8 cellular contexts compared by ENCODE assay signal in genomic region chr19:35702223-35703012, GRCh38. TPM values are rescaled to one million over a fixed set of nuclear protein-coding genes. Genes with fewer than 3 reads are reported as not detected.
A peak's percentile ranks its signal among the peaks of the same experiment; 100 is the strongest.
DNase-seq lines count a peak whose midpoint lies in the region; ATAC-seq and TF ChIP-seq lines count a peak whose summit lies in the region.

No MANE protein-coding gene starts in this region.

- peaks cover 8% of the 10 kb centered on the region; the same call in 1 of the 2 replicates for H3K4me1 ChIP-seq in GM23338 (ENCODE audit: insufficient read depth)

- H3K4me2 ChIP-seq in GM23338 (peak overlapping the region; percentile 83), neural cell (ENCODE audit: low read length) (peak overlapping the region; percentile 43)

- peaks cover 6% of the 10 kb centered on the region; the same call in 2 of the 3 replicates for H3K9me3 Mint-ChIP-seq in GM23338
- H3K9me3 Mint-ChIP-seq in stimulated activated naive CD8-positive, alpha-beta T cell treated with anti-CD3 and anti-CD28 coated beads, Interleukin-15, amount 100 ng/mL, for 72 hours, result peaks cover 0 to 3% of the 10 kb centered on the region in 2 donors

- TF ChIP-seq EP300 in neural cell (conservative IDR thresholded peaks at IDR 0.05; ENCODE audit: poor library complexity, severe bottlenecking), result peak; percentile 45

- H3K27ac ChIP-seq in GM23338 (ENCODE audit: low read depth) (no peak overlapping the region), RWPE1 (peak overlapping the region; percentile 51), neural cell (ENCODE audit: low read length) (peak overlapping the region; percentile 15)

- H3K9me3 ChIP-seq in neural cell (ENCODE audit: low read length), result no peaks in the 10 kb centered on the region

- peak; percentile 35 for TF ChIP-seq RAD21 in neural cell (conservative IDR thresholded peaks at IDR 0.05)

- peak overlapping the region; percentile 93 for H3K27ac Mint-ChIP-seq in GM23338
- H3K27ac Mint-ChIP-seq in stimulated activated naive CD8-positive, alpha-beta T cell treated with anti-CD3 and anti-CD28 coated beads, Interleukin-15, amount 100 ng/mL, for 72 hours, result peak overlapping the region; percentile 94 to 97

- peak overlapping the region; percentile 50 for H3K9ac ChIP-seq in neural cell (ENCODE audit: low read length)

- no peaks in the 10 kb centered on the region for H3K9me2 ChIP-seq in GM23338 (ENCODE audit: insufficient read depth)
- H3K9me2 ChIP-seq in neural cell (ENCODE audit: insufficient read depth, low read length), result no peaks in the 10 kb centered on the region

- H3F3A ChIP-seq in GM23338 (replicated peaks; ENCODE audit: low read depth) (no peaks in the 10 kb centered on the region), neural cell (ENCODE audit: insufficient read depth, low read length, poor library complexity, severe bottlenecking) (no peaks in the 10 kb centered on the region)

- peak; percentile 99 for DNase-seq in Daoy (ENCODE audit: low read depth)
- DNase-seq in GM23338 (ENCODE audit: low spot score), result peak; percentile 100
- peak; percentile 95 for DNase-seq in LHCN-M2 (ENCODE audit: low read depth)
- peak; percentile 97 for DNase-seq in RWPE1 (ENCODE audit: low spot score)
- peak; percentile 88 for DNase-seq in activated T-helper 9 cell treated with anti-CD3 and anti-CD28 coated beads, Interleukin-2, amount 50 U/mL, for 16 hours (ENCODE audit: low read depth)
- DNase-seq in fibroblast of villous mesenchyme (ENCODE audit: low read depth), result peak; percentile 98
- peak; percentile 90 to 96 for DNase-seq in stimulated activated naive CD8-positive, alpha-beta T cell treated with anti-CD3 and anti-CD28 coated beads, Interleukin-15, amount 100 ng/mL, for 72 hours

- peaks cover 2% of the 10 kb centered on the region; the same call in 1 of the 3 replicates for H3K4me1 Mint-ChIP-seq in GM23338
- H3K4me1 Mint-ChIP-seq in stimulated activated naive CD8-positive, alpha-beta T cell treated with anti-CD3 and anti-CD28 coated beads, Interleukin-15, amount 100 ng/mL, for 72 hours, result peaks cover 48% of the 10 kb centered on the region

- CTCF ChIA-PET in RWPE1 (lab: Yijun Ruan, JAX), result interaction anchor here (0.6 to 1.8 kb wide), 5 partner anchors 8 to 68 kb away, joined by 3 to 8 read pairs (median 4); no protein-coding TSS in a partner anchor

- H3K79me2 ChIP-seq in GM23338 (replicated peaks; ENCODE audit: insufficient read depth), result no peaks in the 10 kb centered on the region
- H3K79me2 ChIP-seq in neural cell (replicated peaks; ENCODE audit: insufficient read depth, low read length), result no peaks in the 10 kb centered on the region

- TF ChIP-seq CTCF in GM23338 (conservative IDR thresholded peaks at IDR 0.05; ENCODE audit: low read depth in 2 of 2) (no peak), RWPE1 (conservative IDR thresholded peaks at IDR 0.05; ENCODE audit: low read depth) (no peak), fibroblast of villous mesenchyme (IDR thresholded peaks at IDR 0.05; ENCODE audit: insufficient read depth, low read depth, low read length) (no peak), neural cell (IDR thresholded peaks at IDR 0.05; ENCODE audit: poor library complexity, severe bottlenecking) (peak; percentile 26)

- POLR2A ChIA-PET in RWPE1 (lab: Yijun Ruan, JAX; ENCODE audit: low non-redundant PET), result interaction anchor here (0.6 to 1.1 kb wide), 2 partner anchors 27 to 47 kb away, joined by 3 read pairs; no protein-coding TSS in a partner anchor

- H3K27me3 ChIP-seq in GM23338 (ENCODE audit: insufficient read depth) (peaks cover 24% of the 10 kb centered on the region), neural cell (ENCODE audit: insufficient read depth, low read depth, low read length) (no peaks in the 10 kb centered on the region)

- no peaks in the 10 kb centered on the region for H3K36me3 Mint-ChIP-seq in GM23338 (ENCODE audit: low read depth)

- peak overlapping the region; percentile 96 for H2AFZ ChIP-seq in GM23338
- peak overlapping the region; percentile 77 for H2AFZ ChIP-seq in neural cell (ENCODE audit: low read depth, low read length)

- H4K20me1 ChIP-seq in GM23338 (replicated peaks; ENCODE audit: insufficient read depth) (no peaks in the 10 kb centered on the region), neural cell (ENCODE audit: insufficient read depth) (no peaks in the 10 kb centered on the region)

- H3K27me3 Mint-ChIP-seq in GM23338 (ENCODE audit: insufficient read depth, low read depth, poor library complexity), result peaks cover 31% of the 10 kb centered on the region
- H3K27me3 Mint-ChIP-seq in stimulated activated naive CD8-positive, alpha-beta T cell treated with anti-CD3 and anti-CD28 coated beads, Interleukin-15, amount 100 ng/mL, for 72 hours, result peaks cover 6% of the 10 kb centered on the region

- H3K4me3 Mint-ChIP-seq in GM23338, result peak overlapping the region; percentile 82
- H3K4me3 Mint-ChIP-seq in stimulated activated naive CD8-positive, alpha-beta T cell treated with anti-CD3 and anti-CD28 coated beads, Interleukin-15, amount 100 ng/mL, for 72 hours, result peak overlapping the region; percentile 89 to 100

- no peaks in the 10 kb centered on the region for H3K36me3 ChIP-seq in GM23338 (ENCODE audit: insufficient read depth)
- H3K36me3 ChIP-seq in neural cell (ENCODE audit: insufficient read depth, low read length), result no peaks in the 10 kb centered on the region

- H3K4me3 ChIP-seq in GM23338 (peak overlapping the region; percentile 75), fibroblast of villous mesenchyme (ENCODE audit: low read depth, low read length) (peak overlapping the region; percentile 74), neural cell (ENCODE audit: low read length) (peak overlapping the region; percentile 85)

- peak; percentile 94 for ATAC-seq in GM23338
- peak; percentile 99 for ATAC-seq in stimulated activated naive CD8-positive, alpha-beta T cell treated with anti-CD3 and anti-CD28 coated beads, Interleukin-15, amount 100 ng/mL, for 72 hours

TF ChIP-seq in GM23338, 12 proteins besides CTCF, POLR2A, EP300 and RAD21 (continues in another document):
- no peak for TF ChIP-seq NANOG (IDR thresholded peaks at IDR 0.05; ENCODE audit: borderline replicate concordance)
- peak; percentile 75 for TF ChIP-seq POLR2AphosphoS5 (IDR thresholded peaks at IDR 0.05; ENCODE audit: low read depth)

TF ChIP-seq in neural cell, 6 proteins besides CTCF, POLR2A, EP300 and RAD21 (continues in another document):
- TF ChIP-seq EZH2 (IDR thresholded peaks at IDR 0.05; ENCODE audit: borderline replicate concordance, insufficient read depth, low read length, poor library complexity, severe bottlenecking) (no peak), TAF1 (IDR thresholded peaks at IDR 0.05; ENCODE audit: low read depth) (no peak), SMC3 (conservative IDR thresholded peaks at IDR 0.05; ENCODE audit: poor library complexity) (peak; percentile 51), MXI1 (conservative IDR thresholded peaks at IDR 0.05; ENCODE audit: poor library complexity, severe bottlenecking) (no peak)

RNA-seq across cellular contexts. Expression of gene ZBTB32, which starts 1.9 kb away (rescaled TPM):
- 0.06 TPM in 1 of 2 replicates, not detected in the other for total RNA-seq in Daoy (2014; rRNA removed; shearing (Covaris generic))
- total RNA-seq in GM23338 (2014; rRNA removed; shearing (Covaris generic)), result 1.8 TPM in 1 of 2 replicates, not detected in the other
- polyA plus RNA-seq in GM23338 (2016; fragmentation: Nextera tagmentation; extraction: Ambion mirVana) (0.45 and 0.65 TPM in 2 replicates), neural cell (not detected in 2 replicates)
- total RNA-seq in LHCN-M2 (2014; rRNA removed) (not detected in 2 replicates), fibroblast of villous mesenchyme (not detected in 2 replicates)
- 0.17 TPM for polyA plus RNA-seq in LHCN-M2 (2012)
- not detected in 2 replicates for polyA minus RNA-seq in neural cell

RNA-seq across cellular contexts. Expression of gene KMT2B, which starts 15.4 kb away (rescaled TPM):
- 6.3 and 18.6 TPM in 2 replicates for total RNA-seq in Daoy (2014; rRNA removed; shearing (Covaris generic))
- 36.2 and 49.8 TPM in 2 replicates for total RNA-seq in GM23338 (2014; rRNA removed; shearing (Covaris generic))
- polyA plus RNA-seq in GM23338 (2016; fragmentation: Nextera tagmentation; extraction: Ambion mirVana) (15.5 and 15.8 TPM in 2 replicates), neural cell (9.0 and 15.8 TPM in 2 replicates)
- total RNA-seq in LHCN-M2 (2014; rRNA removed) (9.8 and 10.8 TPM in 2 replicates), fibroblast of villous mesenchyme (5.6 and 7.4 TPM in 2 replicates)
- 11.7 TPM for polyA plus RNA-seq in LHCN-M2 (2012)
- 8.0 and 12.0 TPM in 2 replicates for polyA minus RNA-seq in neural cell

RNA-seq across cellular contexts. Expression of gene UPK1A, which starts 36.1 kb away (rescaled TPM):
- not detected in 2 replicates for total RNA-seq in Daoy (2014; rRNA removed; shearing (Covaris generic))
- total RNA-seq in GM23338 (2014; rRNA removed; shearing (Covaris generic)), result 0.42 TPM in 1 of 2 replicates, not detected in the other
- 1.0 and 1.5 TPM in 2 replicates for polyA plus RNA-seq in GM23338 (2016; fragmentation: Nextera tagmentation; extraction: Ambion mirVana)
- total RNA-seq in LHCN-M2 (2014; rRNA removed), result 0.17 TPM in 1 of 2 replicates, not detected in the other
- 0.05 TPM for polyA plus RNA-seq in LHCN-M2 (2012)
- not detected in 2 replicates for total RNA-seq in fibroblast of villous mesenchyme
- polyA plus RNA-seq in neural cell, result 0.26 TPM in 1 of 2 replicates, not detected in the other
- polyA minus RNA-seq in neural cell, result not detected in 2 replicates

RNA-seq across cellular contexts. Expression of gene IGFLR1, which starts 39.8 kb away (rescaled TPM):
- 2.8 and 3.9 TPM in 2 replicates for total RNA-seq in Daoy (2014; rRNA removed; shearing (Covaris generic))
- 7.8 and 14.4 TPM in 2 replicates for total RNA-seq in GM23338 (2014; rRNA removed; shearing (Covaris generic))
- polyA plus RNA-seq in GM23338 (2016; fragmentation: Nextera tagmentation; extraction: Ambion mirVana) (17.8 and 18.1 TPM in 2 replicates), neural cell (4.6 and 7.2 TPM in 2 replicates)
- total RNA-seq in LHCN-M2 (2014; rRNA removed) (5.1 and 11.7 TPM in 2 replicates), fibroblast of villous mesenchyme (0.43 and 0.64 TPM in 2 replicates)
- polyA plus RNA-seq in LHCN-M2 (2012), result 3.9 TPM
- not detected in 2 replicates for polyA minus RNA-seq in neural cell

RNA-seq across cellular contexts. Expression of gene U2AF1L4, which starts 42.8 kb away (rescaled TPM):
- 9.6 and 16.7 TPM in 2 replicates for total RNA-seq in Daoy (2014; rRNA removed; shearing (Covaris generic))
- 13.1 and 14.3 TPM in 2 replicates for total RNA-seq in GM23338 (2014; rRNA removed; shearing (Covaris generic))
- 20.0 and 23.7 TPM in 2 replicates for polyA plus RNA-seq in GM23338 (2016; fragmentation: Nextera tagmentation; extraction: Ambion mirVana)
- total RNA-seq in LHCN-M2 (2014; rRNA removed), result 12.2 and 12.4 TPM in 2 replicates
- polyA plus RNA-seq in LHCN-M2 (2012), result 13.4 TPM
- 4.7 and 5.8 TPM in 2 replicates for total RNA-seq in fibroblast of villous mesenchyme
- 54.7 and 57.0 TPM in 2 replicates for polyA plus RNA-seq in neural cell
- polyA minus RNA-seq in neural cell, result 13.0 and 16.3 TPM in 2 replicates
